In the genomic region with DNA sequence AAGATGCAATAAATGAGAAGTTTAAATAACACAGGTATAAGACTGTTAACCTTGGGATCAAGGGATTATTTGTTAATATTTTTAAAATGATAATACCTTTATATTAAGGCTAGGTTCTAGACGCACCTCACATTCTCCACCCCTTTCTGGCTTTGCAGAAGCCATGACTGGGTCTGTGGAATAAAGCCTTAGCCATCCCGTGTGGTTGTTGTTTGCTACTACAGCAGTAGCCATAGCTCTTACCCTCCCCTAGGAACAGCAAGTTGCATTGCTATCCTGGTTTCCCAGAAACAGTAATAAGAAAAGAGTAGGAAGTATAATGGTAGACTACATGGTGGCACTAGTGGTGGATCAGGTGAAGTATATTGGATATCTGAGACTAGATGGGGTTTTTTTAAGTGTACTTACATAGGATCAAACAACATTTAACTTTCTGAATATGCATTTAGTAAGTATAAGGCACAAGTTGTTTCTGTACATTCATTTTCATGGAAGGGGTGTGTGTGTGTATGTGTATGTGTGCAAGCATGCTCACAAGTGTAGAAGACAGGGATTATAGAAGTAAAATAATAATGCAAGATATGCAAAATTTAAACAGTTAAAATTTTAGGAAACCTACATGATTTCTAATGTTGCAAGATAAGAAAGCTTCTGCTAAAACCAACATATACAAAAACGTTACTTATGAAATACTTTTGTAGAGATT, we compare ENCODE assay signal across 22 cellular contexts.
A peak's percentile ranks its signal among the peaks of the same experiment; 100 is the strongest.
DNase-seq lines count a peak whose midpoint lies in the region; ATAC-seq, FAIRE-seq and TF ChIP-seq lines count a peak whose summit lies in the region.
"Had no signal": no experiment of that assay in that cellular context is flagged by ENCODE, and none has a peak within 500 bp of the region (broad histone marks: within the 10 kb centered on the region; RNA-seq: fewer than 3 reads in every experiment).

No MANE protein-coding gene starts in this region.

- H3K4me1 Mint-ChIP-seq in T-helper 17 cell: no peaks in the 10 kb centered on the region
- H3K4me1 Mint-ChIP-seq: activated naive CD4-positive, alpha-beta T cell treated with anti-CD3 and anti-CD28 coated beads, Interleukin-2, amount 50 U/mL, for 24 hours; memory B cell had no signal

- H3K36me3 ChIP-seq in left ventricle myocardium inferior: no peaks in the 10 kb centered on the region
- no peaks in the 10 kb centered on the region for H3K36me3 ChIP-seq in K562 (ENCODE audit: control insufficient read depth, insufficient read depth, low read length)
- no peaks in the 10 kb centered on the region for H3K36me3 ChIP-seq in upper lobe of right lung
- H3K36me3 ChIP-seq: transverse colon had no signal

- H3K4me3 ChIP-seq in left ventricle myocardium inferior: no peak overlapping the region
- no peak overlapping the region for H3K4me3 ChIP-seq in K562
- H3K4me3 ChIP-seq in upper lobe of right lung: no peak overlapping the region
- H3K4me3 ChIP-seq: transverse colon had no signal

- no peak overlapping the region for H3K4me2 ChIP-seq in K562 (ENCODE audit: insufficient read depth, low read length)

- in situ Hi-C loops in K562 (cut with MboI): no loop called here

- ATAC-seq in left cardiac atrium: peak; percentile 30 to 70
- ATAC-seq in K562: no peak
- ATAC-seq in upper lobe of right lung: no peak
- no peak for ATAC-seq in T-helper 17 cell
- ATAC-seq: esophagus mucosa had no signal

- H3K9ac ChIP-seq in K562 (ENCODE audit: insufficient read depth in 1 of 2, low read depth in 2 of 2, low read length in 2 of 2): no peak overlapping the region

- H3K9me3 ChIP-seq in left ventricle myocardium inferior (replicated peaks): peaks cover 3% of the 10 kb centered on the region
- H3K9me3 ChIP-seq in K562 (replicated peaks; ENCODE audit: control insufficient read depth, insufficient read depth, low read depth, low read length): no peaks in the 10 kb centered on the region
- no peaks in the 10 kb centered on the region for H3K9me3 ChIP-seq in upper lobe of right lung
- no peaks in the 10 kb centered on the region for H3K9me3 ChIP-seq in T-helper 17 cell (ENCODE audit: control insufficient read depth, low read length, poor library complexity, severe bottlenecking)
- H3K9me3 ChIP-seq: transverse colon had no signal

- no peak for TF ChIP-seq POLR2A in K562 (conservative IDR thresholded peaks at IDR 0.05)

- H3K27ac ChIP-seq in left ventricle myocardium inferior (replicated peaks) (no peak overlapping the region), K562 (ENCODE audit: extremely low read depth, low read depth, low read length) (no peak overlapping the region), upper lobe of right lung (no peak overlapping the region)
- H3K27ac ChIP-seq: transverse colon had no signal

- FAIRE-seq in K562 (lab: Jason Lieb, UNC): no peak

- TF ChIP-seq CTCF in left ventricle myocardium inferior (IDR thresholded peaks at IDR 0.05; ENCODE audit: borderline replicate concordance) (no peak), K562 (IDR thresholded peaks at IDR 0.05 in 2 of 3, conservative IDR thresholded peaks at IDR 0.05 in 1 of 3; ENCODE audit: insufficient read depth in 2 of 3, low read depth in 1 of 3, low read length in 3 of 3) (no peak), upper lobe of right lung (IDR thresholded peaks at IDR 0.05) (no peak)

- no TSS peak for BruUV-seq in K562 (replicated peaks; lab: Mats Ljungman, UMichigan)

- no peak for TF ChIP-seq RAD21 in K562 (CRISPR knock-in tag; conservative IDR thresholded peaks at IDR 0.05 in 1 of 2, IDR thresholded peaks at IDR 0.05 in 1 of 2)

- no peaks in the 10 kb centered on the region for H3K36me3 Mint-ChIP-seq in T-helper 17 cell (ENCODE audit: low read depth)
- H3K36me3 Mint-ChIP-seq: activated naive CD4-positive, alpha-beta T cell treated with anti-CD3 and anti-CD28 coated beads, Interleukin-2, amount 50 U/mL, for 24 hours; memory B cell had no signal

- H3K9me1 ChIP-seq in K562 (ENCODE audit: control insufficient read depth, insufficient read depth, low read length): no peaks in the 10 kb centered on the region

- no peaks in the 10 kb centered on the region for H3K27me3 Mint-ChIP-seq in T-helper 17 cell
- H3K27me3 Mint-ChIP-seq: activated naive CD4-positive, alpha-beta T cell treated with anti-CD3 and anti-CD28 coated beads, Interleukin-2, amount 50 U/mL, for 24 hours; brain; CD4-positive, alpha-beta T cell; memory B cell had no signal

- H3K27ac Mint-ChIP-seq in T-helper 17 cell: no peak overlapping the region
- H3K27ac Mint-ChIP-seq: activated naive CD4-positive, alpha-beta T cell treated with anti-CD3 and anti-CD28 coated beads, Interleukin-2, amount 50 U/mL, for 24 hours; CD4-positive, alpha-beta T cell; memory B cell had no signal

- H4K20me1 ChIP-seq in K562 (replicated peaks; ENCODE audit: control insufficient read depth, insufficient read depth, low read length): no peaks in the 10 kb centered on the region

- H3K27me3 ChIP-seq in left ventricle myocardium inferior (ENCODE audit: low read depth) (no peaks in the 10 kb centered on the region), K562 (ENCODE audit: control insufficient read depth in 2 of 2, insufficient read depth in 2 of 2, low read length in 2 of 2) (no peaks in the 10 kb centered on the region), upper lobe of right lung (no peaks in the 10 kb centered on the region)
- H3K27me3 ChIP-seq: transverse colon had no signal

- POLR2A ChIA-PET in K562 (lab: Yijun Ruan, JAX): interaction anchor here (0.6 kb wide), 1 partner anchor 152 kb away, joined by 3 read pairs; no protein-coding TSS in a partner anchor

- DNase-seq in left cardiac atrium (no peak), left ventricle myocardium inferior (no peak), K562 (ENCODE audit: extremely low read depth in 1 of 4, low spot score in 3 of 4) (no peak), iPS-NIHi7 (ENCODE audit: extremely low spot score) (peak; percentile 38), upper lobe of right lung (no peak), AG20443 (ENCODE audit: low spot score) (no peak), CD1c-positive myeloid dendritic cell (ENCODE audit: extremely low spot score) (no peak), T-helper 17 cell (no peak)
- DNase-seq: activated CD4-positive, alpha-beta T cell treated with anti-CD3 and anti-CD28 coated beads, Interleukin-2, amount 50 U/mL, for 48 hours; CD4-positive, alpha-beta T cell; NCI-H1092; NCI-H2171 treated with DMSO at 0.1 percent for 48 hours; retina; RPMI8226; stimulated activated CD4-positive, alpha-beta T cell treated with anti-CD3 and anti-CD28 coated beads, Interleukin-15, amount 100 ng/mL, for 24 hours; stimulated activated naive CD4-positive, alpha-beta T cell; SW 1271; transverse colon had no signal

- no peak for TF ChIP-seq EP300 in K562 (IDR thresholded peaks at IDR 0.05; ENCODE audit: low read length)

- CTCF ChIA-PET in K562 (lab: Yijun Ruan, JAX; ENCODE audit: low intra/inter-chr PET ratio): no interaction called here

- H3K79me2 ChIP-seq in K562 (ENCODE audit: control insufficient read depth, insufficient read depth, low read length): no peaks in the 10 kb centered on the region

- intact Hi-C loops in left cardiac atrium (cut with DNase I) (no loop called here), left ventricle myocardium inferior (cut with micrococcal nuclease) (no loop called here), K562 (cut with micrococcal nuclease) (no loop called here), upper lobe of right lung (cut with DNase I) (no loop called here)

- H2AFZ ChIP-seq in K562 (ENCODE audit: low read depth, low read length): no peak overlapping the region

- 0% methylated on average over 3 of the region's 3 CpGs for WGBS in K562 (ENCODE audit: insufficient coverage, low coverage, missing lambda C conversion rate)

- H3K4me1 ChIP-seq in left ventricle myocardium inferior (peaks cover 23% of the 10 kb centered on the region), K562 (replicated peaks in 1 of 2; ENCODE audit: control insufficient read depth in 2 of 2, insufficient read depth in 2 of 2, low read length in 2 of 2) (no peaks in the 10 kb centered on the region), upper lobe of right lung (no peaks in the 10 kb centered on the region)
- H3K4me1 ChIP-seq: transverse colon had no signal

- H3K4me3 Mint-ChIP-seq in T-helper 17 cell: no peak overlapping the region
- H3K4me3 Mint-ChIP-seq: activated naive CD4-positive, alpha-beta T cell treated with anti-CD3 and anti-CD28 coated beads, Interleukin-2, amount 50 U/mL, for 24 hours; brain; CD4-positive, alpha-beta T cell; memory B cell had no signal

TF ChIP-seq in K562, 482 proteins besides CTCF, POLR2A, EP300 and RAD21:
- no peak for TF ChIP-seq ZNF766 (CRISPR knock-in tag; conservative IDR thresholded peaks at IDR 0.05)
- TF ChIP-seq PHB2 (IDR thresholded peaks at IDR 0.05; ENCODE audit: low read depth): no peak
- TF ChIP-seq, protein P1, sequence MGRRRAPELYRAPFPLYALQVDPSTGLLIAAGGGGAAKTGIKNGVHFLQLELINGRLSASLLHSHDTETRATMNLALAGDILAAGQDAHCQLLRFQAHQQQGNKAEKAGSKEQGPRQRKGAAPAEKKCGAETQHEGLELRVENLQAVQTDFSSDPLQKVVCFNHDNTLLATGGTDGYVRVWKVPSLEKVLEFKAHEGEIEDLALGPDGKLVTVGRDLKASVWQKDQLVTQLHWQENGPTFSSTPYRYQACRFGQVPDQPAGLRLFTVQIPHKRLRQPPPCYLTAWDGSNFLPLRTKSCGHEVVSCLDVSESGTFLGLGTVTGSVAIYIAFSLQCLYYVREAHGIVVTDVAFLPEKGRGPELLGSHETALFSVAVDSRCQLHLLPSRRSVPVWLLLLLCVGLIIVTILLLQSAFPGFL (CRISPR knock-in tag; IDR thresholded peaks at IDR 0.05): no peak
- peak; percentile 57; the same call in 1 of the 2 replicates for TF ChIP-seq ZNF316 (IDR thresholded peaks at IDR 0.05)
- TF ChIP-seq C11orf30 (IDR thresholded peaks at IDR 0.05; ENCODE audit: low read depth): peak; percentile 31; the same call in 1 of the 2 replicates
- no peak for TF ChIP-seq CREM (IDR thresholded peaks at IDR 0.05; ENCODE audit: low read depth)

Comparison
In these comparisons a context has a peak if more than half of its experiments do, and no peak if none do; other contexts are left out.
1. ATAC-seq: peak in left cardiac atrium (2 of 2); none in K562 (single experiment), upper lobe of right lung (single experiment) and T-helper 17 cell (single experiment).